8 cellular contexts compared by ENCODE assay signal in the genomic region with DNA sequence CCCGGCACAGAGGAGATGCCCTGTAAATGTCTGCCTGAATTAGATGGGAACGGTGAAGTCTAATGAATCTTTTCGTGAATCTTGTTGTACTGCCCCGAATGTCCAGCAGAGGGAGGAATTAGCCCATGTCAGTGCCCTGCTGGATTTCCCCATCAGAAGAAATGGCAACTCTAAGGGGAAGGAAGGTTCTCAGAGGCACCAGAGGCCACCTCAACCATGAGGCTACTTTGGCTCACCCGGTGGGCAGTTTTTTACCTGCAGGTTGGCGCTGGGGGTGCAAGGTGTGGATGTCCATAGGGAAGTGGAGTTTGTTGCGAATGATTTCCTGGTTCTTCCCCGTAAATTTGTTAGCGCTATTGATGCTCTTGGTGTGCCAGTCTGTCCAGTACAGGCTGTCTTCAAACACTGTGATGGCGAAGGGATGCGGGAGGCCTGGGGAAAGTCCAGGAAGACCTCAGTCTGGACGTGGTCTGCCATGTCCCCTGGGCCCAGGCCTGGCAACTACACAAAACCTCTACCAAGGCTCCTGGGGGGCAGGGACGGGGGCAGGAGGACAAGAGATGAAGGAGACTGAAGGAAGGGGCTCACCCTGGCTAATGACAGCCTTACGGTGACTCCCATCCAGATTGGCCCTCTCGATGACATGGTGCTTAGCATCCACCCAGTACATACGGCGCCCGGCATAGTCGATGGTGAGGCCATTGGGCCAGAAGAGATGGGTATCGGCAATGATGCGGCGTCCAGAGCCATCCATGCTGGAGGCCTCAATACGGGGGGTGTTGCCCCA. TPM values are rescaled to one million over a fixed set of nuclear protein-coding genes. Genes with fewer than 3 reads are reported as not detected.
DNase-seq lines count a peak whose midpoint lies in the region; ATAC-seq lines count a peak whose summit lies in the region.

No MANE protein-coding gene starts in this region.

- CTCF ChIA-PET in activated CD4-positive, alpha-beta T cell treated with anti-CD3 and anti-CD28 coated beads, Interleukin-2, amount 10 ng/mL, durations not matched to agents 7 days and 5 days (lab: Charles Lee) = no interaction called here

- H3K27ac Mint-ChIP-seq in activated CD4-positive, alpha-beta T cell treated with anti-CD3 and anti-CD28 coated beads, Interleukin-2, amount 10 ng/mL, durations not matched to agents 7 days and 5 days = no peak overlapping the region

- POLR2A ChIA-PET in activated CD4-positive, alpha-beta T cell treated with anti-CD3 and anti-CD28 coated beads, Interleukin-2, amount 10 ng/mL, durations not matched to agents 7 days and 5 days (lab: Charles Lee) = no interaction called here

- H3K27me3 Mint-ChIP-seq in activated CD4-positive, alpha-beta T cell treated with anti-CD3 and anti-CD28 coated beads, Interleukin-2, amount 10 ng/mL, durations not matched to agents 7 days and 5 days = peaks cover 4% of the 10 kb centered on the region

- no peaks in the 10 kb centered on the region for H3K9me3 Mint-ChIP-seq in activated CD4-positive, alpha-beta T cell treated with anti-CD3 and anti-CD28 coated beads, Interleukin-2, amount 10 ng/mL, durations not matched to agents 7 days and 5 days

- DNase-seq in DMS153 treated with DMSO at 0.1 percent for 48 hours (lab: John Stamatoyannopoulos, UW; ENCODE audit: unreplicated experiment) = peak; percentile 26
- DNase-seq in NCI-H526 treated with DMSO at 0.1 percent for 48 hours (lab: John Stamatoyannopoulos, UW) = peak; percentile 59
- peak; percentile 83 for DNase-seq in activated CD4-positive, alpha-beta T cell treated with anti-CD3 and anti-CD28 coated beads, Interleukin-2, amount 10 ng/mL, durations not matched to agents 7 days and 5 days
- peak; percentile 50 to 75 for DNase-seq in dermis microvascular lymphatic vessel endothelial cell (ENCODE audit: low read depth in 2 of 2)
- peak; percentile 72 to 80 for DNase-seq in lung microvascular endothelial cell (ENCODE audit: low read depth in 2 of 2)
- DNase-seq in stimulated activated CD8-positive, alpha-beta memory T cell treated with anti-CD3 and anti-CD28 coated beads, Interleukin-15, amount 100 ng/mL, for 1 hour (ENCODE audit: low read depth) = peak; percentile 62

- H3K4me3 Mint-ChIP-seq in activated CD4-positive, alpha-beta T cell treated with anti-CD3 and anti-CD28 coated beads, Interleukin-2, amount 10 ng/mL, durations not matched to agents 7 days and 5 days = no peak overlapping the region

- H3K36me3 Mint-ChIP-seq in activated CD4-positive, alpha-beta T cell treated with anti-CD3 and anti-CD28 coated beads, Interleukin-2, amount 10 ng/mL, durations not matched to agents 7 days and 5 days (ENCODE audit: low read depth) = no peaks in the 10 kb centered on the region

- H3K4me1 Mint-ChIP-seq in activated CD4-positive, alpha-beta T cell treated with anti-CD3 and anti-CD28 coated beads, Interleukin-2, amount 10 ng/mL, durations not matched to agents 7 days and 5 days = peaks cover 2% of the 10 kb centered on the region

- ATAC-seq in HG02885 (IDR thresholded peaks at IDR 0.05; ENCODE audit: poor library complexity, unreplicated experiment) = peak; percentile 53
- no peak for ATAC-seq in GM21423 (IDR thresholded peaks at IDR 0.05; ENCODE audit: unreplicated experiment)

RNA-seq across cellular contexts. Expression of gene LRP4, which starts 28.5 kb away (rescaled TPM):
- total RNA-seq in activated CD4-positive, alpha-beta T cell treated with anti-CD3 and anti-CD28 coated beads, Interleukin-2, amount 10 ng/mL, durations not matched to agents 7 days and 5 days = under 1 TPM; 0.02 to 0.15 TPM
- 0.76 and 0.77 TPM in 2 replicates for total RNA-seq in dermis microvascular lymphatic vessel endothelial cell
- 0.40 and 0.87 TPM in 2 replicates for total RNA-seq in lung microvascular endothelial cell

RNA-seq across cellular contexts. Expression of gene CKAP5, which starts 43.8 kb away (rescaled TPM):
- total RNA-seq in activated CD4-positive, alpha-beta T cell treated with anti-CD3 and anti-CD28 coated beads, Interleukin-2, amount 10 ng/mL, durations not matched to agents 7 days and 5 days = 100 to 1,000 TPM; 171 to 189 TPM
- 47.4 and 61.4 TPM in 2 replicates for total RNA-seq in dermis microvascular lymphatic vessel endothelial cell
- 40.8 and 42.5 TPM in 2 replicates for total RNA-seq in lung microvascular endothelial cell

RNA-seq across cellular contexts. Expression of gene CSTPP1, which starts 46.7 kb away (rescaled TPM):
- 10 to 100 TPM; 18.2 to 18.9 TPM for total RNA-seq in activated CD4-positive, alpha-beta T cell treated with anti-CD3 and anti-CD28 coated beads, Interleukin-2, amount 10 ng/mL, durations not matched to agents 7 days and 5 days
- total RNA-seq in dermis microvascular lymphatic vessel endothelial cell (9.4 and 14.0 TPM in 2 replicates), lung microvascular endothelial cell (9.1 and 11.3 TPM in 2 replicates)

Comparison
In these comparisons a context has a peak if more than half of its experiments do, and no peak if none do; other contexts are left out.
1. DNase-seq: peak in every context shown above with its lines; median percentile 83 in activated CD4-positive, alpha-beta T cell treated with anti-CD3 and anti-CD28 coated beads, Interleukin-2, amount 10 ng/mL, durations not matched to agents 7 days and 5 days; 76 in lung microvascular endothelial cell; 62 in dermis microvascular lymphatic vessel endothelial cell; 62 in stimulated activated CD8-positive, alpha-beta memory T cell treated with anti-CD3 and anti-CD28 coated beads, Interleukin-15, amount 100 ng/mL, for 1 hour; 59 in NCI-H526 treated with DMSO at 0.1 percent for 48 hours; 26 in DMS153 treated with DMSO at 0.1 percent for 48 hours.